ENCODE assay signal across 8 cellular contexts in the genomic region with DNA sequence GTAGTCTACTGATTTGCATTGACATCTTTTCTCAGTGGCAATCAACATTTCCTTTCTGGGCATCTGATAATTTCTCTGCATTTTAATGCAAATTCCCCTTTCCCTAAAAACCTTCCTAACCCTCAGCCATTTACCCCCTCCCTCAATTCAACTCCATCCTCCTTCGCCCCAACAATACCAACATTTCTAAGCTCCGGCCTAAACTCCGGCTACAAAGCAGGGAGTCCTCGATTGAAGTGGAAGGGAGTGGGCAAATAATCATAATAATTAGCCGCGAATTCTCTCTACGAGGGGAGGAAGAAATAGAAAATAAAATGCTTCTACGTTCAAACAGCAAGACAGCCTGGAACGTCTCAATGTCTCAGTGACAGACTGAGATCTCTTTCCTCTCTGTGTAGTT. TPM values are rescaled to one million over a fixed set of nuclear protein-coding genes. Genes with fewer than 3 reads are reported as not detected.
DNase-seq lines count a peak whose midpoint lies in the region; ATAC-seq and TF ChIP-seq lines count a peak whose summit lies in the region.

No MANE protein-coding gene starts in this region.

- H3K27ac Mint-ChIP-seq in activated T-helper 1 cell treated with anti-CD3 and anti-CD28 coated beads, Interleukin-12 subunit alpha, Interleukin-12 subunit beta, Interleukin-2, Interleukin-4 antibody, amounts not matched to agents 30 ng/mL and 10 ng/mL and 1 ng/mL, durations not matched to agents 14 hours and 24 hours and 36 hours: no peak overlapping the region

- peaks cover 72% of the 10 kb centered on the region for H3K27me3 Mint-ChIP-seq in activated T-cell treated with anti-CD3 and anti-CD28 coated beads, Interleukin-2, amount 50 U/mL, for 4 hours (ENCODE audit: low read depth)
- H3K27me3 Mint-ChIP-seq in activated T-helper 1 cell treated with anti-CD3 and anti-CD28 coated beads, Interleukin-12 subunit alpha, Interleukin-12 subunit beta, Interleukin-2, Interleukin-4 antibody, amounts not matched to agents 30 ng/mL and 10 ng/mL and 1 ng/mL, durations not matched to agents 14 hours and 24 hours and 36 hours (ENCODE audit: insufficient read depth): peaks cover 76% of the 10 kb centered on the region

- H3K4me1 Mint-ChIP-seq in activated T-cell treated with anti-CD3 and anti-CD28 coated beads, Interleukin-2, amount 50 U/mL, for 4 hours (ENCODE audit: low read depth): peaks cover 27% of the 10 kb centered on the region
- peaks cover 14% of the 10 kb centered on the region for H3K4me1 Mint-ChIP-seq in activated T-helper 1 cell treated with anti-CD3 and anti-CD28 coated beads, Interleukin-12 subunit alpha, Interleukin-12 subunit beta, Interleukin-2, Interleukin-4 antibody, amounts not matched to agents 30 ng/mL and 10 ng/mL and 1 ng/mL, durations not matched to agents 14 hours and 24 hours and 36 hours (ENCODE audit: low read depth)

- ATAC-seq in activated T-cell treated with anti-CD3 and anti-CD28 coated beads, Interleukin-2, amount 50 U/mL, for 4 hours: no peak
- ATAC-seq in HG03521 (IDR thresholded peaks at IDR 0.05; ENCODE audit: unreplicated experiment): no peak

- H3K4me1 ChIP-seq in iPS-20b (ENCODE audit: insufficient read depth, low read length) (peaks cover 27% of the 10 kb centered on the region), suprapubic skin (peaks cover 71% of the 10 kb centered on the region)

- no peaks in the 10 kb centered on the region for H3K9me3 Mint-ChIP-seq in activated T-cell treated with anti-CD3 and anti-CD28 coated beads, Interleukin-2, amount 50 U/mL, for 4 hours
- H3K9me3 Mint-ChIP-seq in activated T-helper 1 cell treated with anti-CD3 and anti-CD28 coated beads, Interleukin-12 subunit alpha, Interleukin-12 subunit beta, Interleukin-2, Interleukin-4 antibody, amounts not matched to agents 30 ng/mL and 10 ng/mL and 1 ng/mL, durations not matched to agents 14 hours and 24 hours and 36 hours: no peaks in the 10 kb centered on the region

- TF ChIP-seq POLR2A in suprapubic skin (IDR thresholded peaks at IDR 0.05): no peak

- H3K36me3 Mint-ChIP-seq in activated T-cell treated with anti-CD3 and anti-CD28 coated beads, Interleukin-2, amount 50 U/mL, for 4 hours (ENCODE audit: insufficient read depth): no peaks in the 10 kb centered on the region
- no peaks in the 10 kb centered on the region for H3K36me3 Mint-ChIP-seq in activated T-helper 1 cell treated with anti-CD3 and anti-CD28 coated beads, Interleukin-12 subunit alpha, Interleukin-12 subunit beta, Interleukin-2, Interleukin-4 antibody, amounts not matched to agents 30 ng/mL and 10 ng/mL and 1 ng/mL, durations not matched to agents 14 hours and 24 hours and 36 hours (ENCODE audit: low read depth)

- H3K9me3 ChIP-seq in iPS-20b (ENCODE audit: insufficient read depth, low read depth, low read length): no peaks in the 10 kb centered on the region
- no peaks in the 10 kb centered on the region for H3K9me3 ChIP-seq in suprapubic skin

- H3K4me3 ChIP-seq in iPS-20b (ENCODE audit: low read length): peak overlapping the region; percentile 76
- H3K4me3 ChIP-seq in suprapubic skin: peak overlapping the region; percentile 74

- no peaks in the 10 kb centered on the region for H3K27me3 ChIP-seq in iPS-20b (ENCODE audit: insufficient read depth, low read length)
- H3K27me3 ChIP-seq in suprapubic skin: peaks cover 70% of the 10 kb centered on the region

- no peak for TF ChIP-seq EP300 in suprapubic skin (IDR thresholded peaks at IDR 0.05)

- WGBS in suprapubic skin: 35% methylated on average over 9 of the region's 9 CpGs

- H3K4me3 Mint-ChIP-seq in activated T-cell treated with anti-CD3 and anti-CD28 coated beads, Interleukin-2, amount 50 U/mL, for 4 hours: peak overlapping the region; percentile 85
- H3K4me3 Mint-ChIP-seq in activated T-helper 1 cell treated with anti-CD3 and anti-CD28 coated beads, Interleukin-12 subunit alpha, Interleukin-12 subunit beta, Interleukin-2, Interleukin-4 antibody, amounts not matched to agents 30 ng/mL and 10 ng/mL and 1 ng/mL, durations not matched to agents 14 hours and 24 hours and 36 hours: peak overlapping the region; percentile 11

- DNase-seq in activated T-cell treated with anti-CD3 and anti-CD28 coated beads, Interleukin-2, amount 50 U/mL, for 4 hours: no peak
- DNase-seq in activated T-cell treated with anti-CD3 and anti-CD28 coated beads for 4 hours: no peak
- DNase-seq in activated T-helper 1 cell treated with anti-CD3 and anti-CD28 coated beads, Interleukin-12 subunit alpha, Interleukin-12 subunit beta, Interleukin-2, Interleukin-4 antibody, amounts not matched to agents 30 ng/mL and 10 ng/mL and 1 ng/mL, durations not matched to agents 14 hours and 24 hours and 36 hours (ENCODE audit: low spot score): no peak
- no peak for DNase-seq in suprapubic skin (ENCODE audit: low spot score in 2 of 2)
- DNase-seq in NCI-H2029 treated with DMSO at 0.1 percent for 48 hours (lab: John Stamatoyannopoulos, UW): no peak
- DNase-seq in cerebellum (ENCODE audit: low spot score): no peak

- H3K9ac ChIP-seq in iPS-20b (ENCODE audit: low read depth, low read length): peak overlapping the region; percentile 96

- peak overlapping the region; percentile 81 for H3K27ac ChIP-seq in iPS-20b (ENCODE audit: low read length)
- H3K27ac ChIP-seq in suprapubic skin: peak overlapping the region; percentile 91

- peaks cover 35% of the 10 kb centered on the region for H3K36me3 ChIP-seq in iPS-20b (ENCODE audit: insufficient read depth, low read depth, low read length)
- no peaks in the 10 kb centered on the region for H3K36me3 ChIP-seq in suprapubic skin

- TF ChIP-seq CTCF in suprapubic skin (IDR thresholded peaks at IDR 0.05): no peak

- intact Hi-C loops in activated T-helper 1 cell treated with anti-CD3 and anti-CD28 coated beads, Interleukin-12 subunit alpha, Interleukin-12 subunit beta, Interleukin-2, Interleukin-4 antibody, amounts not matched to agents 30 ng/mL and 10 ng/mL and 1 ng/mL, durations not matched to agents 14 hours and 24 hours and 36 hours (cut with micrococcal nuclease): loop anchor here (1.0 kb wide), 1 partner anchor 8 kb away; no protein-coding TSS in a partner anchor

RNA-seq across cellular contexts. Expression of a gene that starts 4.6 kb away (rescaled TPM):
- total RNA-seq in activated T-cell treated with anti-CD3 and anti-CD28 coated beads, Interleukin-2, amount 50 U/mL, for 4 hours: 1 to 10 TPM in 1 of 3 donors, under 1 TPM in 2; 0.38 to 2.6 (median 0.87) TPM
- total RNA-seq in activated T-helper 1 cell treated with anti-CD3 and anti-CD28 coated beads, Interleukin-12 subunit alpha, Interleukin-12 subunit beta, Interleukin-2, Interleukin-4 antibody, amounts not matched to agents 30 ng/mL and 10 ng/mL and 1 ng/mL, durations not matched to agents 14 hours and 24 hours and 36 hours: not detected in 2 replicates
- total RNA-seq in suprapubic skin: 100 to 1,000 TPM in 2 of 4 donors, 10 to 100 TPM in 2; 67.1 to 222 (median 113) TPM
- total RNA-seq in cerebellum: 128 TPM

Comparison
In these comparisons a context has a peak if more than half of its experiments do, and no peak if none do; other contexts are left out.
1. RNA of a gene that starts 4.6 kb away (total RNA-seq): 67.1 to 222 TPM in suprapubic skin and 128 TPM in cerebellum (single experiment); 0.38 to 2.6 TPM in activated T-cell treated with anti-CD3 and anti-CD28 coated beads, Interleukin-2, amount 50 U/mL, for 4 hours and not detected in activated T-helper 1 cell treated with anti-CD3 and anti-CD28 coated beads, Interleukin-12 subunit alpha, Interleukin-12 subunit beta, Interleukin-2, Interleukin-4 antibody, amounts not matched to agents 30 ng/mL and 10 ng/mL and 1 ng/mL, durations not matched to agents 14 hours and 24 hours and 36 hours; every median in the first group is over 10 times any median in the second.